In genomic region chr16:58684001-58684353, GRCh38 we compare ENCODE assay signal across 1 cellular context.
TF ChIP-seq lines count a peak whose summit lies in the region.

No MANE protein-coding gene starts in this region.

TF ChIP-seq in WTC11, 78 proteins besides CTCF, POLR2A, EP300 and RAD21 (continued from another document):
- TF ChIP-seq ATF2 (CRISPR knock-in tag; IDR thresholded peaks at IDR 0.05; ENCODE audit: borderline replicate concordance, low read depth) = no peak
- no peak for TF ChIP-seq SMAD4 (CRISPR knock-in tag; IDR thresholded peaks at IDR 0.05)
- no peak for TF ChIP-seq ZNF532 (CRISPR knock-in tag; IDR thresholded peaks at IDR 0.05; ENCODE audit: borderline replicate concordance)
- no peak for TF ChIP-seq NR3C1 (CRISPR knock-in tag; conservative IDR thresholded peaks at IDR 0.05; ENCODE audit: low read depth)
- no peak for TF ChIP-seq AFF4 (CRISPR knock-in tag; IDR thresholded peaks at IDR 0.05; ENCODE audit: borderline replicate concordance)
- no peak for TF ChIP-seq FOXP4 (CRISPR knock-in tag; IDR thresholded peaks at IDR 0.05)
- no peak for TF ChIP-seq ATF6 (CRISPR knock-in tag; IDR thresholded peaks at IDR 0.05)
